24 cellular contexts compared by ENCODE assay signal in genomic region chr4:129682586-129682985, GRCh38.
"Had no signal": no experiment of that assay in that cellular context is flagged by ENCODE, and none has a peak within 500 bp of the region (broad histone marks: within the 10 kb centered on the region; RNA-seq: fewer than 3 reads in every experiment).

No MANE protein-coding gene starts in this region.

- H3K9me3 ChIP-seq: breast epithelium, heart left ventricle, thoracic aorta, uterus had no signal

- H3K36me3 Mint-ChIP-seq: activated CD8-positive, alpha-beta memory T cell treated with anti-CD3 and anti-CD28 coated beads, Interleukin-2, amount 10 ng/mL, durations not matched to agents 7 days and 5 days; activated naive CD4-positive, alpha-beta T cell treated with anti-CD3 and anti-CD28 coated beads, Interleukin-2, amount 50 U/mL, for 72 hours; immature natural killer cell; type B pancreatic cell had no signal

- H3K27ac ChIP-seq: breast epithelium, heart left ventricle, thoracic aorta, uterus had no signal

- H3K4me3 ChIP-seq: breast epithelium, heart left ventricle, thoracic aorta, uterus had no signal

- H3K27ac Mint-ChIP-seq: activated CD8-positive, alpha-beta memory T cell treated with anti-CD3 and anti-CD28 coated beads, Interleukin-2, amount 10 ng/mL, durations not matched to agents 7 days and 5 days; activated CD8-positive, alpha-beta T cell treated with anti-CD3 and anti-CD28 coated beads, Interleukin-2, amount 10 ng/mL, durations not matched to agents 7 days and 5 days; activated naive CD4-positive, alpha-beta T cell treated with anti-CD3 and anti-CD28 coated beads, Interleukin-2, amount 50 U/mL, for 72 hours; immature natural killer cell; nephron; type B pancreatic cell; WTC11 had no signal

- H3K4me3 Mint-ChIP-seq: activated CD8-positive, alpha-beta memory T cell treated with anti-CD3 and anti-CD28 coated beads, Interleukin-2, amount 10 ng/mL, durations not matched to agents 7 days and 5 days; activated CD8-positive, alpha-beta T cell treated with anti-CD3 and anti-CD28 coated beads, Interleukin-2, amount 10 ng/mL, durations not matched to agents 7 days and 5 days; immature natural killer cell; nephron; type B pancreatic cell; WTC11 had no signal

- H3K9me3 Mint-ChIP-seq: type B pancreatic cell had no signal

- H3K27me3 ChIP-seq: breast epithelium, heart left ventricle, uterus had no signal

- H3K4me1 ChIP-seq: breast epithelium, heart left ventricle, uterus had no signal

- H3K36me3 ChIP-seq: breast epithelium, heart left ventricle, thoracic aorta, uterus had no signal

- H3K27me3 Mint-ChIP-seq: activated CD8-positive, alpha-beta memory T cell treated with anti-CD3 and anti-CD28 coated beads, Interleukin-2, amount 10 ng/mL, durations not matched to agents 7 days and 5 days; type B pancreatic cell had no signal

- H3K4me1 Mint-ChIP-seq: activated CD8-positive, alpha-beta memory T cell treated with anti-CD3 and anti-CD28 coated beads, Interleukin-2, amount 10 ng/mL, durations not matched to agents 7 days and 5 days; immature natural killer cell; nephron; WTC11 had no signal

- DNase-seq: activated CD4-positive, alpha-beta T cell treated with anti-CD3 and anti-CD28 coated beads for 1 hour; activated CD8-positive, alpha-beta memory T cell treated with anti-CD3 and anti-CD28 coated beads, Interleukin-2, amount 10 ng/mL, durations not matched to agents 7 days and 5 days; activated CD8-positive, alpha-beta T cell treated with anti-CD3 and anti-CD28 coated beads, Interleukin-2, amount 10 ng/mL, durations not matched to agents 7 days and 5 days; activated naive CD4-positive, alpha-beta T cell; activated T-cell treated with anti-CD3 and anti-CD28 coated beads, Interleukin-2, amount 50 U/mL, for 48 hours; central memory CD4-positive, alpha-beta T cell; foreskin fibroblast; heart left ventricle; hypothalamus; immature natural killer cell; kidney; left colon; mammary epithelial cell; right cardiac atrium; stimulated activated CD4-positive, alpha-beta T cell treated with anti-CD3 and anti-CD28 coated beads, Interleukin-15, amount 100 ng/mL, for 24 hours; stimulated activated naive CD4-positive, alpha-beta T cell; uterus had no signal

- ATAC-seq: activated CD8-positive, alpha-beta memory T cell treated with anti-CD3 and anti-CD28 coated beads, Interleukin-2, amount 10 ng/mL, durations not matched to agents 7 days and 5 days; activated CD8-positive, alpha-beta T cell treated with anti-CD3 and anti-CD28 coated beads, Interleukin-2, amount 10 ng/mL, durations not matched to agents 7 days and 5 days; activated naive CD4-positive, alpha-beta T cell treated with anti-CD3 and anti-CD28 coated beads, Interleukin-2, amount 50 U/mL, for 72 hours; esophagus mucosa; heart left ventricle; left colon; right cardiac atrium; WTC11 had no signal
